ENCODE assay signal across 26 cellular contexts in genomic region chr12:12557733-12558132, GRCh38. TPM values are rescaled to one million over a fixed set of nuclear protein-coding genes. Genes with fewer than 3 reads are reported as not detected.
DNase-seq lines count a peak whose midpoint lies in the region; ATAC-seq and TF ChIP-seq lines count a peak whose summit lies in the region.
"Had no signal": no experiment of that assay in that cellular context is flagged by ENCODE, and none has a peak within 500 bp of the region (broad histone marks: within the 10 kb centered on the region; RNA-seq: fewer than 3 reads in every experiment).

No MANE protein-coding gene starts in this region.

- intact Hi-C loops in CD4-positive, alpha-beta T cell (cut with DNase I, micrococcal nuclease), result no loop called here
- intact Hi-C loops in Caco-2 (cut with micrococcal nuclease; ENCODE audit: unreplicated experiment), result no loop called here

- POLR2A ChIA-PET in CD4-positive, alpha-beta T cell (lab: Charles Lee), result interaction anchor here (4.2 kb wide), 1 partner anchor 75 kb away, joined by 58 read pairs; no protein-coding TSS in a partner anchor
- POLR2A ChIA-PET in Caco-2 (lab: Charles Lee), result no interaction called here
- POLR2A ChIA-PET in GM10248 (lab: Yijun Ruan, JAX), result interaction anchor here (0.7 kb wide), 1 partner anchor 163 kb away, joined by 5 read pairs; no protein-coding TSS in a partner anchor

- H3K27me3 ChIP-seq in CD4-positive, alpha-beta T cell (ENCODE audit: control insufficient read depth, insufficient read depth, low read length), result no peaks in the 10 kb centered on the region
- H3K27me3 ChIP-seq in Caco-2 (replicated peaks; ENCODE audit: control insufficient read depth, insufficient read depth, low read length) (no peaks in the 10 kb centered on the region), iPS-15b (ENCODE audit: control insufficient read depth, insufficient read depth, low read length) (no peaks in the 10 kb centered on the region)
- H3K27me3 ChIP-seq: body of pancreas, esophagus squamous epithelium, foreskin keratinocyte, heart right ventricle, Peyer's patch, upper lobe of right lung had no signal

- peak overlapping the region; percentile 18 for H3K27ac Mint-ChIP-seq in CD4-positive, alpha-beta T cell
- H3K27ac Mint-ChIP-seq in Caco-2 (ENCODE audit: unreplicated experiment) (peak overlapping the region; percentile 4), T-helper 17 cell (peak overlapping the region; percentile 97)
- H3K27ac Mint-ChIP-seq: activated naive CD4-positive, alpha-beta T cell treated with anti-CD3 and anti-CD28 coated beads, Interleukin-2, amount 10 ng/mL, durations not matched to agents 7 days and 5 days had no signal

- no peak for DNase-seq in CD4-positive, alpha-beta T cell
- no peak for DNase-seq in Caco-2
- DNase-seq in T-helper 17 cell, result no peak
- no peak for DNase-seq in EL
- no peak for DNase-seq in GM10248 (ENCODE audit: extremely low spot score)
- DNase-seq: activated CD4-positive, alpha-beta T cell treated with anti-CD3 and anti-CD28 coated beads for 4 hours; activated naive CD4-positive, alpha-beta T cell treated with anti-CD3 and anti-CD28 coated beads, Interleukin-2, amount 10 ng/mL, durations not matched to agents 7 days and 5 days; body of pancreas; C1 segment of cervical spinal cord; cerebellar nuclear complex; esophagus squamous epithelium; foreskin keratinocyte; HCEC 1CT; heart right ventricle; left cardiac atrium; mucosa of descending colon; NCI-H146; Peyer's patch; psoas muscle; SHP77 treated with DMSO at 0.1 percent for 48 hours; stimulated activated CD4-positive, alpha-beta T cell treated with anti-CD3 and anti-CD28 coated beads, Interleukin-4, amount 100 ng/mL, for 24 hours; upper lobe of right lung had no signal

- no peak for ATAC-seq in CD4-positive, alpha-beta T cell (ENCODE audit: poor library complexity)
- no peak for ATAC-seq in T-helper 17 cell
- ATAC-seq in HG03342 (IDR thresholded peaks at IDR 0.05; ENCODE audit: unreplicated experiment), result no peak
- ATAC-seq: body of pancreas; foreskin keratinocyte; heart right ventricle; left cardiac atrium; mucosa of descending colon; natural killer cell treated with Interleukin-12 subunit alpha and Interleukin-12 subunit beta and Interleukin-15 and Interleukin-18, amount 100 ng/mL, for 72 hours; psoas muscle; upper lobe of right lung had no signal

- H3K4me1 Mint-ChIP-seq in CD4-positive, alpha-beta T cell (ENCODE audit: low read depth), result peaks cover 57% of the 10 kb centered on the region
- H3K4me1 Mint-ChIP-seq in Caco-2 (ENCODE audit: low read depth, unreplicated experiment) (peaks cover 35% of the 10 kb centered on the region), T-helper 17 cell (peaks cover 39% of the 10 kb centered on the region)

- H3K27ac ChIP-seq in CD4-positive, alpha-beta T cell (ENCODE audit: low read depth, low read length), result no peak overlapping the region
- H3K27ac ChIP-seq: body of pancreas, esophagus squamous epithelium, foreskin keratinocyte, heart right ventricle, Peyer's patch, psoas muscle, upper lobe of right lung had no signal

- H3K4me1 ChIP-seq in Caco-2, result peaks cover 23% of the 10 kb centered on the region
- H3K4me1 ChIP-seq in iPS-15b (ENCODE audit: control insufficient read depth, insufficient read depth, low read length), result peaks cover 23% of the 10 kb centered on the region
- H3K4me1 ChIP-seq: upper lobe of right lung had no signal

- no peak for TF ChIP-seq CTCF in CD4-positive, alpha-beta T cell (IDR thresholded peaks at IDR 0.05)
- TF ChIP-seq CTCF in Caco-2 (IDR thresholded peaks at IDR 0.05; ENCODE audit: insufficient read depth in 1 of 2, low read depth in 1 of 2, low read length in 1 of 2, severe bottlenecking in 1 of 2, unreplicated experiment in 1 of 2), result no peak
- no peak for TF ChIP-seq CTCF in GM10248 (IDR thresholded peaks at IDR 0.05; ENCODE audit: control extremely low read depth, extremely low read depth, low read depth, missing control alignments)

- H3K36me3 ChIP-seq in Caco-2 (ENCODE audit: control insufficient read depth, insufficient read depth, low read length), result no peaks in the 10 kb centered on the region; the same call in 1 of the 2 replicates
- H3K36me3 ChIP-seq in iPS-15b (ENCODE audit: control insufficient read depth, insufficient read depth, low read length), result no peaks in the 10 kb centered on the region
- H3K36me3 ChIP-seq: upper lobe of right lung had no signal

- H3K9me3 Mint-ChIP-seq in CD4-positive, alpha-beta T cell, result no peaks in the 10 kb centered on the region
- no peaks in the 10 kb centered on the region for H3K9me3 Mint-ChIP-seq in Caco-2 (ENCODE audit: unreplicated experiment)
- H3K9me3 Mint-ChIP-seq: activated naive CD4-positive, alpha-beta T cell treated with anti-CD3 and anti-CD28 coated beads, Interleukin-2, amount 10 ng/mL, durations not matched to agents 7 days and 5 days; natural killer cell treated with Interleukin-12 subunit alpha and Interleukin-12 subunit beta and Interleukin-15 and Interleukin-18, amount 100 ng/mL, for 72 hours had no signal

- CTCF ChIA-PET in CD4-positive, alpha-beta T cell (lab: Charles Lee), result no interaction called here
- CTCF ChIA-PET in Caco-2 (lab: Charles Lee), result no interaction called here
- CTCF ChIA-PET in GM10248 (lab: Yijun Ruan, JAX), result interaction anchor here (0.8 to 1.9 kb wide), 4 partner anchors 8 to 181 kb away, joined by 3 to 6 read pairs (median 4); no protein-coding TSS in a partner anchor

- peaks cover 29% of the 10 kb centered on the region for H3K36me3 Mint-ChIP-seq in CD4-positive, alpha-beta T cell (ENCODE audit: low read depth)
- H3K36me3 Mint-ChIP-seq in Caco-2 (ENCODE audit: insufficient read depth, unreplicated experiment) (peaks cover 64% of the 10 kb centered on the region), T-helper 17 cell (ENCODE audit: low read depth) (peaks cover 14% of the 10 kb centered on the region)

- no peaks in the 10 kb centered on the region for H3K27me3 Mint-ChIP-seq in CD4-positive, alpha-beta T cell
- H3K27me3 Mint-ChIP-seq in Caco-2 (ENCODE audit: insufficient read depth, unreplicated experiment), result no peaks in the 10 kb centered on the region
- H3K27me3 Mint-ChIP-seq in T-helper 17 cell, result no peaks in the 10 kb centered on the region
- H3K27me3 Mint-ChIP-seq: activated naive CD4-positive, alpha-beta T cell treated with anti-CD3 and anti-CD28 coated beads, Interleukin-2, amount 10 ng/mL, durations not matched to agents 7 days and 5 days; natural killer cell treated with Interleukin-12 subunit alpha and Interleukin-12 subunit beta and Interleukin-15 and Interleukin-18, amount 100 ng/mL, for 72 hours had no signal

- H3K9me3 ChIP-seq in CD4-positive, alpha-beta T cell (ENCODE audit: control insufficient read depth, low read length), result no peaks in the 10 kb centered on the region
- no peaks in the 10 kb centered on the region for H3K9me3 ChIP-seq in Caco-2
- no peaks in the 10 kb centered on the region for H3K9me3 ChIP-seq in T-helper 17 cell (ENCODE audit: control insufficient read depth, low read length, poor library complexity, severe bottlenecking)
- H3K9me3 ChIP-seq in iPS-15b (ENCODE audit: control insufficient read depth, insufficient read depth, low read length), result no peaks in the 10 kb centered on the region
- H3K9me3 ChIP-seq: body of pancreas, esophagus squamous epithelium, heart right ventricle, mucosa of descending colon, Peyer's patch, psoas muscle, upper lobe of right lung had no signal

- H3K4me3 Mint-ChIP-seq in CD4-positive, alpha-beta T cell, result peak overlapping the region; percentile 76
- H3K4me3 Mint-ChIP-seq in Caco-2 (ENCODE audit: unreplicated experiment) (no peak overlapping the region), T-helper 17 cell (peak overlapping the region; percentile 93)
- H3K4me3 Mint-ChIP-seq: activated naive CD4-positive, alpha-beta T cell treated with anti-CD3 and anti-CD28 coated beads, Interleukin-2, amount 10 ng/mL, durations not matched to agents 7 days and 5 days; natural killer cell treated with Interleukin-12 subunit alpha and Interleukin-12 subunit beta and Interleukin-15 and Interleukin-18, amount 100 ng/mL, for 72 hours had no signal

- no peak overlapping the region for H3K9ac ChIP-seq in iPS-15b (ENCODE audit: low read depth, low read length)

- no TSS peak for BruUV-seq in Caco-2 (replicated peaks; lab: Mats Ljungman, UMichigan)

- H3K4me3 ChIP-seq in Caco-2 (ENCODE audit: low read depth, low read length) (no peak overlapping the region), iPS-15b (ENCODE audit: low read depth, low read length) (peak overlapping the region; percentile 24)
- H3K4me3 ChIP-seq: body of pancreas, esophagus squamous epithelium, heart right ventricle, lung, mucosa of descending colon, psoas muscle had no signal

RNA-seq across cellular contexts. Expression of gene DUSP16, which starts 4.9 kb away (rescaled TPM):
- 10 to 100 TPM; 33.3 to 35.6 TPM for total RNA-seq in CD4-positive, alpha-beta T cell
- total RNA-seq in Caco-2 (2022) (63.9 and 76.8 TPM in 2 replicates), T-helper 17 cell (10 to 100 TPM; 81.1 to 94.8 TPM)

RNA-seq across cellular contexts. Expression of gene CREBL2, which starts 53.9 kb away (rescaled TPM):
- 10 to 100 TPM in 1 of 2 experiments, 1 to 10 TPM in 1; 9.5 to 12.6 TPM for total RNA-seq in CD4-positive, alpha-beta T cell
- total RNA-seq in Caco-2 (2022), result 25.0 and 26.3 TPM in 2 replicates
- total RNA-seq in T-helper 17 cell, result 10 to 100 TPM; 25.6 to 37.2 TPM

Comparison
In these comparisons a context has a peak if more than half of its experiments do, and no peak if none do; other contexts are left out.
1. H3K27ac Mint-ChIP-seq: peak in every context shown above with its lines; median percentile 97 in T-helper 17 cell; 18 in CD4-positive, alpha-beta T cell; 4 in Caco-2.